ENCODE assay signal across 11 cellular contexts in the genomic region with DNA sequence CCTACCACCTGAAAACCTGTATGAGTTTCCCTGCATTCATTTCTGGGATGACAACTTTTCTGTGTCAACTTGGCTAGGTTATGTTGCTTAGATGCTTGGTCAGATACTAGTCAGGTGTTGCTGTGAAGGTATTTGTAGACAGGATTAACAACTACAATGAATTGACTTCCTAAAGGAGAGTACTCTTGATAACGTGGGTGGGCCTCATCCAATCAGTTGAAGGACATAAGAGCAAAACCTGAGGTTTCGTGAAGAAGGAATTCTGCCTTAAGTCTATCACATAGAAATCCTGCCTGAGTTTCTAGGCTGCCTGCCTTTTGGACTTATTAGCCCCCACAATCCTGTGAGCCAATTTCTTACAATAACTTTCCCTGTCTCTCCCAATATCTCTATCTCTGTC.
"Had no signal": no experiment of that assay in that cellular context is flagged by ENCODE, and none has a peak within 500 bp of the region (broad histone marks: within the 10 kb centered on the region; RNA-seq: fewer than 3 reads in every experiment).

No MANE protein-coding gene starts in this region.

- H2AFZ ChIP-seq: GM23248, GM23338 had no signal

- H3K27ac ChIP-seq: GM23248 had no signal

- H3K4me2 ChIP-seq: GM23338 had no signal

- H3K9me3 ChIP-seq: HAP-1 had no signal

- ATAC-seq: GM23338, HCT116 had no signal

- FAIRE-seq: H1, H54 had no signal

- H3K4me3 ChIP-seq: GM23248, GM23338, HAP-1 had no signal

- H3K9ac ChIP-seq: GM23248 had no signal

- H3K36me3 ChIP-seq: HAP-1 had no signal

- DNase-seq: GM23248, GOT3, H7, H9, HCEC 1CT, HFFc6 had no signal
